In the genomic region with DNA sequence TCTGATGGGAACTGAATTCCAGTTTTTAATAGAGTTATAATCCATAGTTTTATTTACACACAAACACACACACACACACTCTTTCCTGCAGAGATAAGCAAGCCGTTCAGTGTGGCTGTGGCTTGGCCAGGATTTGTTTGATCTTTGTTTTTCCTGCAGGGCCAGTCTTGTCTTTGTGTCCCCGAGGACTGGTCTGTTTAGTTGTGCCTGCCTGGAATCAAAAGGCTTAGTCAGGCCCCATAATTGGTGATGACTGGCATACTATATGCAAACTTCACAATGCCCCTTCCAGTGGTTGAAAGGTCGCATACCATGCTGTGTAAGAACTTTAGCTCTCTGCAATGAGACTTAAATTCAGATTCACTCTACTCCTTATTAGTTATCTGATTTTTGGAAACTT, we compare ENCODE assay signal across 11 cellular contexts. TPM values are rescaled to one million over a fixed set of nuclear protein-coding genes. Genes with fewer than 3 reads are reported as not detected.
DNase-seq lines count a peak whose midpoint lies in the region; TF ChIP-seq lines count a peak whose summit lies in the region.
"Had no signal": no experiment of that assay in that cellular context is flagged by ENCODE, and none has a peak within 500 bp of the region (broad histone marks: within the 10 kb centered on the region; RNA-seq: fewer than 3 reads in every experiment).

No MANE protein-coding gene starts in this region.

- no peaks in the 10 kb centered on the region for H3K36me3 Mint-ChIP-seq in endothelial cell (ENCODE audit: low read depth, unreplicated experiment)

- no peak for TF ChIP-seq CTCF in endothelial cell (IDR thresholded peaks at IDR 0.05; ENCODE audit: unreplicated experiment)

- H3K4ac ChIP-seq in neuronal stem cell (ENCODE audit: low read length): no peak overlapping the region

- no peaks in the 10 kb centered on the region for H3K36me3 ChIP-seq in neuronal stem cell (replicated peaks in 1 of 2; ENCODE audit: control insufficient read depth in 2 of 2, insufficient read depth in 2 of 2, low read length in 2 of 2)

- H4K91ac ChIP-seq in neuronal stem cell (ENCODE audit: low read depth, low read length, poor library complexity): no peak overlapping the region

- H3K14ac ChIP-seq in neuronal stem cell (ENCODE audit: low read length): no peak overlapping the region

- H2BK120ac ChIP-seq in neuronal stem cell (ENCODE audit: low read depth, low read length): no peak overlapping the region

- peaks cover 9% of the 10 kb centered on the region for H3K27me3 Mint-ChIP-seq in endothelial cell (ENCODE audit: unreplicated experiment)

- H4K8ac ChIP-seq in neuronal stem cell (ENCODE audit: low read depth, low read length): no peak overlapping the region

- no peaks in the 10 kb centered on the region for H3K79me1 ChIP-seq in neuronal stem cell (ENCODE audit: low read depth, low read length)

- H3K4me3 ChIP-seq in neuronal stem cell (ENCODE audit: low read length in 2 of 2): no peak overlapping the region

- no CpG with 5 or more reads among the region's 3 CpGs for WGBS in neuronal stem cell (ENCODE audit: extremely low coverage in 2 of 2, insufficient read length in 2 of 2, insufficient replicate concordance in 1 of 2), 2 donors

- H2BK5ac ChIP-seq in neuronal stem cell (ENCODE audit: low read length): no peak overlapping the region

- H3K9me3 ChIP-seq in neuronal stem cell (replicated peaks in 1 of 2; ENCODE audit: control insufficient read depth in 2 of 2, insufficient read depth in 1 of 2, low read depth in 1 of 2, low read length in 2 of 2): peaks cover 0 to 2% of the 10 kb centered on the region in 2 donors

- peak overlapping the region; percentile 46 for H2AFZ ChIP-seq in neuronal stem cell (ENCODE audit: low read length)
- H2AFZ ChIP-seq: parathyroid adenoma had no signal

- DNase-seq in DMS153 (lab: John Stamatoyannopoulos, UW) (peak; percentile 51), NCI-H1417 treated with DMSO at 0.1 percent for 48 hours (lab: John Stamatoyannopoulos, UW) (peak; percentile 49), endothelial cell (ENCODE audit: low spot score) (no peak), neuronal stem cell (ENCODE audit: low spot score) (no peak), NCI-H187 (lab: John Stamatoyannopoulos, UW) (no peak), NCI-H2107 treated with DMSO at 0.1 percent for 48 hours (lab: John Stamatoyannopoulos, UW; ENCODE audit: unreplicated experiment) (no peak), NCI-H82 treated with DMSO at 0.1 percent for 48 hours (lab: John Stamatoyannopoulos, UW; ENCODE audit: unreplicated experiment) (no peak), T-helper 1 cell (no peak)
- DNase-seq: stimulated activated CD4-positive, alpha-beta T cell treated with anti-CD3 and anti-CD28 coated beads, Interleukin-4, amount 100 ng/mL, for 24 hours; T-helper 9 cell had no signal

- peaks cover 0 to 5% (median 0%) of the 10 kb centered on the region in 3 experiments for H3K27me3 ChIP-seq in neuronal stem cell (ENCODE audit: control insufficient read depth in 3 of 3, insufficient read depth in 3 of 3, low read depth in 1 of 3, low read length in 3 of 3)

- no peak overlapping the region for H3K4me3 Mint-ChIP-seq in endothelial cell (ENCODE audit: unreplicated experiment)

- H3K27ac ChIP-seq in neuronal stem cell (replicated peaks; ENCODE audit: low read length): no peak overlapping the region

- H2BK15ac ChIP-seq in neuronal stem cell (ENCODE audit: low read length): no peak overlapping the region

- no peak overlapping the region for H3K9ac ChIP-seq in neuronal stem cell (ENCODE audit: low read depth, low read length, poor library complexity)
- H3K9ac ChIP-seq: parathyroid adenoma had no signal

- no peak overlapping the region for H3K18ac ChIP-seq in neuronal stem cell (ENCODE audit: low read length)

- peaks cover 0 to 5% of the 10 kb centered on the region in 2 donors for H3K4me1 ChIP-seq in neuronal stem cell (ENCODE audit: control insufficient read depth in 2 of 2, insufficient read depth in 1 of 2, low read depth in 1 of 2, low read length in 2 of 2)

- H3K4me1 Mint-ChIP-seq in endothelial cell (ENCODE audit: unreplicated experiment): peaks cover 39% of the 10 kb centered on the region

- no peak overlapping the region for H2AK5ac ChIP-seq in neuronal stem cell (ENCODE audit: low read depth, low read length)

- peak overlapping the region; percentile 32 for H3K27ac Mint-ChIP-seq in endothelial cell (ENCODE audit: unreplicated experiment)

- H3K23ac ChIP-seq in neuronal stem cell (ENCODE audit: low read depth, low read length, poor library complexity): no peak overlapping the region

- H3K9me3 Mint-ChIP-seq in endothelial cell (ENCODE audit: unreplicated experiment): no peaks in the 10 kb centered on the region

- no peak overlapping the region for H3K4me2 ChIP-seq in neuronal stem cell (ENCODE audit: insufficient read depth, low read length, poor library complexity, severe bottlenecking)

- no peak overlapping the region for H2BK12ac ChIP-seq in neuronal stem cell (ENCODE audit: low read length)

RNA-seq across cellular contexts. Expression of a gene that starts 26.0 kb away (rescaled TPM):
- 64.6 TPM for total RNA-seq in endothelial cell (ENCODE audit: unreplicated experiment)
- polyA plus RNA-seq in neuronal stem cell (2013, experiment 1 of 2): 108 TPM
- polyA plus RNA-seq in neuronal stem cell (2013, experiment 2 of 2): 110 TPM

RNA-seq across cellular contexts. Expression of a gene that starts 26.2 kb away (rescaled TPM):
- 1.8 TPM for total RNA-seq in endothelial cell (ENCODE audit: unreplicated experiment)
- polyA plus RNA-seq in neuronal stem cell (2013, experiment 1 of 2): 7.3 TPM
- polyA plus RNA-seq in neuronal stem cell (2013, experiment 2 of 2): 6.9 TPM

RNA-seq across cellular contexts. Expression of a gene that starts 36.7 kb away (rescaled TPM):
- total RNA-seq in endothelial cell (ENCODE audit: unreplicated experiment): 0.13 TPM
- not detected for polyA plus RNA-seq in neuronal stem cell (2013, experiment 1 of 2)
- not detected for polyA plus RNA-seq in neuronal stem cell (2013, experiment 2 of 2)

Comparison
In these comparisons a context has a peak if more than half of its experiments do, and no peak if none do; other contexts are left out.
1. DNase-seq: peak in DMS153 (single experiment) and NCI-H1417 treated with DMSO at 0.1 percent for 48 hours (single experiment); none in endothelial cell (single experiment), neuronal stem cell (single experiment), NCI-H187 (0 of 2), NCI-H2107 treated with DMSO at 0.1 percent for 48 hours (single experiment), NCI-H82 treated with DMSO at 0.1 percent for 48 hours (single experiment) and T-helper 1 cell (0 of 5).